In the genomic region with DNA sequence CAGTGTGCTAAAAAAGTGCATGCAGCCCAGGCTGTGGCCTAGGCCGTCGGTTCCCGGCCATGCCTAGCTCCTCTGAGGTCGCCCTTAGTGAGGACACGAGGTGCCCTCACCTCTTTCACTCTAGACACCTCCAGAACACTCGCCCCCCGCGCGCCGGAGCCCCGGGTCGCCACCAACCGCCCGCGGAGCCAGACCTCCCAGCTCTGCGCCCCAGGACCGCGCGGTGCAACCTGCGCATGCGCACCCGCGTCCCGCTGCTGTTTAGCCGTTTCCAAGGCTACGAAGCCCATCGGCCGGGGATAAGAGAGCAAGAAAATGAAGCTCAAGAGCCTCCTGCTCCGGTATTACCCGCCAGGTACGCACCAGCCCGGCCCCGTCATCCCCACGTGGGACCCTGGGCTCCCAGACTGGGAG, we compare ENCODE assay signal across 8 cellular contexts. TPM values are rescaled to one million over a fixed set of nuclear protein-coding genes. Genes with fewer than 3 reads are reported as not detected.
DNase-seq lines count a peak whose midpoint lies in the region; ATAC-seq and TF ChIP-seq lines count a peak whose summit lies in the region.

A gene with protein sequence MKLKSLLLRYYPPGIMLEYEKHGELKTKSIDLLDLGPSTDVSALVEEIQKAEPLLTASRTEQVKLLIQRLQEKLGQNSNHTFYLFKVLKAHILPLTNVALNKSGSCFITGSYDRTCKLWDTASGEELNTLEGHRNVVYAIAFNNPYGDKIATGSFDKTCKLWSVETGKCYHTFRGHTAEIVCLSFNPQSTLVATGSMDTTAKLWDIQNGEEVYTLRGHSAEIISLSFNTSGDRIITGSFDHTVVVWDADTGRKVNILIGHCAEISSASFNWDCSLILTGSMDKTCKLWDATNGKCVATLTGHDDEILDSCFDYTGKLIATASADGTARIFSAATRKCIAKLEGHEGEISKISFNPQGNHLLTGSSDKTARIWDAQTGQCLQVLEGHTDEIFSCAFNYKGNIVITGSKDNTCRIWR (plus strand): TSS at position 257 of the 414 bp plus-strand sequence. CDS start 59 bp downstream, at position 316.

- H2BK20ac ChIP-seq in IMR-90 (ENCODE audit: low read depth, low read length): peak within 1 kb of the TSS; percentile 89

- peak within 1 kb of the TSS; percentile 74 for H3K56ac ChIP-seq in IMR-90 (ENCODE audit: extremely low read depth, insufficient read depth, low read length)

- no TSS peak for BruUV-seq in IMR-90 (replicated peaks; lab: Mats Ljungman, UMichigan)

- peak within 1 kb of the TSS; percentile 68 to 77 (median 76) for H3K4me3 Mint-ChIP-seq in nephron

- H3K9me1 ChIP-seq in IMR-90 (ENCODE audit: insufficient read depth, low read length): no peaks in the 10 kb centered on the region; the same call in 1 of the 2 replicates

- H3K27ac ChIP-seq in IMR-90 (ENCODE audit: insufficient read depth, low read length) (peak within 1 kb of the TSS; percentile 78), fibroblast of lung (ENCODE audit: insufficient read depth, low read length) (peak within 1 kb of the TSS; percentile 47), thyroid gland (no peak within 1 kb of the TSS)

- H2BK15ac ChIP-seq in IMR-90 (ENCODE audit: low read depth, low read length): peak within 1 kb of the TSS; percentile 91

- no peak within 1 kb of the TSS for H3K27ac Mint-ChIP-seq in nephron

- CTCF ChIA-PET in IMR-90 (lab: Yijun Ruan, JAX): no interaction called here

- WGBS in IMR-90 (ENCODE audit: extremely low coverage in 2 of 2, insufficient read length in 1 of 2), 2 experiments: 4% methylated on average over 11 of the region's 34 CpGs; no CpG with 5 or more reads in 1 of the 2 experiments
- WGBS in thyroid gland, 2 donors: 3 to 8% methylated on average over 6 to 8 of the region's 34 CpGs

- H2BK5ac ChIP-seq in IMR-90 (ENCODE audit: low read depth, low read length, poor library complexity, severe bottlenecking): peak within 1 kb of the TSS; percentile 86

- H2AFZ ChIP-seq in IMR-90 (replicated peaks; ENCODE audit: low read length, poor library complexity) (peak within 1 kb of the TSS; percentile 98), fibroblast of lung (ENCODE audit: low read length) (peak within 1 kb of the TSS; percentile 83)

- peak within 1 kb of the TSS; percentile 37; the same call in 1 of the 2 replicates for H2AK5ac ChIP-seq in IMR-90 (ENCODE audit: low read depth, low read length)

- H4K8ac ChIP-seq in IMR-90 (ENCODE audit: low read depth in 2 of 2, low read length in 2 of 2): peak within 1 kb of the TSS; percentile 94 to 95

- no peak for TF ChIP-seq CTCF in IMR-90 (conservative IDR thresholded peaks at IDR 0.05; ENCODE audit: low read depth, low read length)
- TF ChIP-seq CTCF in fibroblast of lung (conservative IDR thresholded peaks at IDR 0.05 in 1 of 2, IDR thresholded peaks at IDR 0.05 in 1 of 2; ENCODE audit: low read depth in 1 of 2, low read length in 2 of 2): no peak
- no peak for TF ChIP-seq CTCF in nephron (IDR thresholded peaks at IDR 0.05; ENCODE audit: unreplicated experiment in 3 of 3)
- no peak for TF ChIP-seq CTCF in thyroid gland (IDR thresholded peaks at IDR 0.05)

- H4K91ac ChIP-seq in IMR-90 (ENCODE audit: insufficient read depth, low read depth, low read length): peak within 1 kb of the TSS; percentile 80

- peak within 1 kb of the TSS; percentile 34 for H3K23ac ChIP-seq in IMR-90 (ENCODE audit: low read depth, low read length)

- H3K4me3 ChIP-seq in IMR-90 (ENCODE audit: insufficient read depth, low read depth, low read length) (peak within 1 kb of the TSS; percentile 45), fibroblast of lung (replicated peaks in 1 of 4; ENCODE audit: control extremely low read depth in 1 of 4, insufficient read depth in 1 of 4, low read depth in 3 of 4, low read length in 4 of 4) (peak within 1 kb of the TSS; percentile 46 to 55 (median 50)), thyroid gland (replicated peaks in 1 of 3) (peak within 1 kb of the TSS in 1 of 3 donors; percentile 24)

- in situ Hi-C loops in IMR-90 (cut with MboI; ENCODE audit: low sequenced_read_pairs): loop anchor here (10.0 kb wide), 1 partner anchor 467 kb away; no protein-coding TSS in a partner anchor

- DNase-seq in IMR-90 (peak; percentile 56), fibroblast of lung (ENCODE audit: low read depth in 2 of 2) (peak; percentile 56 to 65), thyroid gland (peak; percentile 77 to 82), NCI-H2107 treated with DMSO at 0.1 percent for 48 hours (lab: John Stamatoyannopoulos, UW; ENCODE audit: unreplicated experiment) (no peak), cortex of kidney (lab: John Stamatoyannopoulos, UW) (no peak)
- peak; percentile 45 for DNase-seq in activated T-cell treated with anti-CD3 and anti-CD28 coated beads, Interleukin-2, amount 50 U/mL, for 1 hour

- no peaks in the 10 kb centered on the region for H3K79me2 ChIP-seq in fibroblast of lung (ENCODE audit: control insufficient read depth, insufficient read depth, low read length)

- no peak for TF ChIP-seq RAD21 in IMR-90 (IDR thresholded peaks at IDR 0.05; ENCODE audit: low read length)

- TF ChIP-seq POLR2A in IMR-90 (IDR thresholded peaks at IDR 0.05; ENCODE audit: low read depth, low read length) (0 out of 2 replicates have a peak, but pooled peaks have one; percentile 25), thyroid gland (IDR thresholded peaks at IDR 0.05) (no peak)

- dilution Hi-C loops in IMR-90 (cut with HindIII; ENCODE audit: low sequenced_read_pairs, unreplicated experiment): no loop called here

- H4K20me1 ChIP-seq in IMR-90 (ENCODE audit: insufficient read depth, low read length) (no peaks in the 10 kb centered on the region), fibroblast of lung (ENCODE audit: control insufficient read depth, extremely low read depth, insufficient read depth, low read length) (no peaks in the 10 kb centered on the region)

- no peaks in the 10 kb centered on the region for H3K9me3 Mint-ChIP-seq in nephron

- H3K36me3 ChIP-seq in IMR-90 (ENCODE audit: control insufficient read depth, insufficient read depth, low read length) (no peaks in the 10 kb centered on the region), fibroblast of lung (ENCODE audit: control insufficient read depth, insufficient read depth, low read length) (no peaks in the 10 kb centered on the region), thyroid gland (no peaks in the 10 kb centered on the region)

- peak within 1 kb of the TSS; percentile 73 for H2AK9ac ChIP-seq in IMR-90 (replicated peaks; ENCODE audit: low read depth, low read length, poor library complexity)

- peak within 1 kb of the TSS; percentile 30 for H3K18ac ChIP-seq in IMR-90 (ENCODE audit: low read depth, low read length)

- no peaks in the 10 kb centered on the region for H3K36me3 Mint-ChIP-seq in nephron (ENCODE audit: low read depth)

- peak; percentile 87 for ATAC-seq in GM18907 (IDR thresholded peaks at IDR 0.05; ENCODE audit: unreplicated experiment)
- ATAC-seq in IMR-90 (ENCODE audit: low read depth): peak; percentile 83

- peak within 1 kb of the TSS; percentile 58; the same call in 1 of the 2 replicates for H4K5ac ChIP-seq in IMR-90 (ENCODE audit: low read depth, low read length)

- H3K79me1 ChIP-seq in IMR-90 (ENCODE audit: low read depth in 1 of 2, low read length in 2 of 2): no peaks in the 10 kb centered on the region

- H3K4me1 Mint-ChIP-seq in nephron: no peaks in the 10 kb centered on the region

- H3K4ac ChIP-seq in IMR-90 (ENCODE audit: low read depth, low read length): peak within 1 kb of the TSS; percentile 81

- POLR2A ChIA-PET in IMR-90 (lab: Charles Lee; ENCODE audit: unreplicated experiment): no interaction called here

- peak within 1 kb of the TSS; percentile 61 for H3K14ac ChIP-seq in IMR-90 (replicated peaks; ENCODE audit: low read depth, low read length)

- intact Hi-C loops in IMR-90 (cut with micrococcal nuclease): loop anchor here (2.0 kb wide), 1 partner anchor 53 kb away; no protein-coding TSS in a partner anchor
- intact Hi-C loops in thyroid gland (cut with DNase I): no loop called here

- H3K4me1 ChIP-seq in IMR-90 (ENCODE audit: control insufficient read depth, insufficient read depth, low read length) (peaks cover 7% of the 10 kb centered on the region), fibroblast of lung (ENCODE audit: control insufficient read depth, extremely low read depth, insufficient read depth, low read length) (peaks cover 4% of the 10 kb centered on the region), thyroid gland (peaks cover 0 to 7% of the 10 kb centered on the region in 2 donors)

- H3K27me3 Mint-ChIP-seq in nephron (ENCODE audit: low read depth): peaks cover 27% of the 10 kb centered on the region

- peak within 1 kb of the TSS; percentile 63 for H3K9ac ChIP-seq in IMR-90 (ENCODE audit: low read depth, low read length)
- H3K9ac ChIP-seq in fibroblast of lung (ENCODE audit: insufficient read depth, low read length): peak within 1 kb of the TSS; percentile 63

- H3K4me2 ChIP-seq in IMR-90 (ENCODE audit: low read depth, low read length): peak within 1 kb of the TSS; percentile 81
- peak within 1 kb of the TSS; percentile 94 for H3K4me2 ChIP-seq in fibroblast of lung (ENCODE audit: extremely low read depth, insufficient read depth, low read length)

- H2BK120ac ChIP-seq in IMR-90 (ENCODE audit: low read depth, low read length): peak within 1 kb of the TSS; percentile 90

- no peaks in the 10 kb centered on the region for H3K9me3 ChIP-seq in IMR-90 (ENCODE audit: control insufficient read depth, insufficient read depth, low read length)
- no peaks in the 10 kb centered on the region for H3K9me3 ChIP-seq in fibroblast of lung (ENCODE audit: control insufficient read depth, insufficient read depth, low read depth, low read length)
- H3K9me3 ChIP-seq in thyroid gland: no peaks in the 10 kb centered on the region

- H3K27me3 ChIP-seq in IMR-90 (ENCODE audit: control insufficient read depth, insufficient read depth, low read length): no peaks in the 10 kb centered on the region
- H3K27me3 ChIP-seq in fibroblast of lung (ENCODE audit: control insufficient read depth, insufficient read depth, low read length): no peaks in the 10 kb centered on the region
- H3K27me3 ChIP-seq in thyroid gland: no peaks in the 10 kb centered on the region

TF ChIP-seq in IMR-90, 13 proteins besides CTCF, POLR2A, EP300 and RAD21 (continues in another document):
- no peak for TF ChIP-seq MAFK (IDR thresholded peaks at IDR 0.05; ENCODE audit: low read depth, low read length)
- TF ChIP-seq NFE2L2 (IDR thresholded peaks at IDR 0.05; ENCODE audit: low read depth, low read length): no peak
- TF ChIP-seq BHLHE40 (IDR thresholded peaks at IDR 0.05; ENCODE audit: low read depth, low read length): no peak
- no peak for TF ChIP-seq SMC3 (IDR thresholded peaks at IDR 0.05; ENCODE audit: low read depth, low read length)

RNA-seq across cellular contexts. Expression of the gene that starts here (rescaled TPM):
- total RNA-seq in IMR-90 (2012; rRNA removed) (1.4 TPM in 2 replicates), fibroblast of lung (not detected in 2 replicates), thyroid gland (not detected)
- polyA plus RNA-seq in IMR-90 (2012; rRNA removed) (0.86 and 0.93 TPM in 2 replicates), fibroblast of lung (0.11 and 0.12 TPM in 2 replicates)
- 0.15 and 0.22 TPM in 2 replicates for polyA plus RNA-seq in IMR-90 (2012; cell fraction: cytosol; rRNA removed)
- polyA plus RNA-seq in IMR-90 (2012; cell fraction: nucleus; rRNA removed; ENCODE audit: low replicate concordance): 0.15 and 0.83 TPM in 2 replicates
- not detected in 2 replicates for polyA plus RNA-seq in fibroblast of lung (2012)
- polyA minus RNA-seq in fibroblast of lung (ENCODE audit: low replicate concordance): not detected in 2 replicates

Comparison
In these comparisons a context has a peak if more than half of its experiments do, and no peak if none do; other contexts are left out.
1. Peak in DNase-seq, H3K4me3 ChIP-seq, H3K27ac ChIP-seq, H3K9ac ChIP-seq and H3K4me2 ChIP-seq in fibroblast of lung; RNA of the gene not detected or under 1 TPM.
2. Peak in DNase-seq in thyroid gland; RNA of the gene not detected or under 1 TPM.
3. DNase-seq: peak in IMR-90 (single experiment) and activated T-cell treated with anti-CD3 and anti-CD28 coated beads, Interleukin-2, amount 50 U/mL, for 1 hour (single experiment); none in NCI-H2107 treated with DMSO at 0.1 percent for 48 hours (single experiment) and cortex of kidney (single experiment).